In genomic region chr4:152117501-152117900, GRCh38 we compare ENCODE assay signal across 13 cellular contexts.
"Had no signal": no experiment of that assay in that cellular context is flagged by ENCODE, and none has a peak within 500 bp of the region (broad histone marks: within the 10 kb centered on the region; RNA-seq: fewer than 3 reads in every experiment).

No MANE protein-coding gene starts in this region.

- ATAC-seq: activated CD4-positive, alpha-beta T cell treated with anti-CD3 and anti-CD28 coated beads for 36 hours; effector memory CD8-positive, alpha-beta T cell; left cardiac atrium; mucosa of descending colon had no signal

- H3K4me1 ChIP-seq: sigmoid colon had no signal

- H3K9me3 ChIP-seq: mucosa of descending colon had no signal

- H3K27me3 ChIP-seq: sigmoid colon had no signal

- DNase-seq: activated CD4-positive, alpha-beta T cell treated with anti-CD3 and anti-CD28 coated beads for 36 hours; activated naive CD8-positive, alpha-beta T cell treated with anti-CD3 and anti-CD28 coated beads, Interleukin-2, amount 10 ng/mL, durations not matched to agents 7 days and 5 days; aorta; effector memory CD8-positive, alpha-beta T cell; left cardiac atrium; mucosa of descending colon; sigmoid colon; stimulated activated CD4-positive, alpha-beta T cell treated with anti-CD3 and anti-CD28 coated beads, Interleukin-2, amount 100 ng/mL, for 24 hours; stimulated activated naive CD4-positive, alpha-beta T cell; SW 1271; trophoblast cell; WERI-Rb-1 had no signal

- H3K27ac ChIP-seq: epithelial cell of prostate, sigmoid colon, WERI-Rb-1 had no signal

- H3K4me3 ChIP-seq: mucosa of descending colon, sigmoid colon had no signal

- H3K36me3 ChIP-seq: sigmoid colon, WERI-Rb-1 had no signal
